ENCODE assay signal across 21 cellular contexts in genomic region chr3:103787164-103787871, GRCh38.
"Had no signal": no experiment of that assay in that cellular context is flagged by ENCODE, and none has a peak within 500 bp of the region (broad histone marks: within the 10 kb centered on the region; RNA-seq: fewer than 3 reads in every experiment).

No MANE protein-coding gene starts in this region.

- FAIRE-seq: RCC 7860 had no signal

- H3K4me3 ChIP-seq: MG63 had no signal

- H3K4me3 Mint-ChIP-seq: activated CD8-positive, alpha-beta T cell treated with anti-CD3 and anti-CD28 coated beads, Interleukin-2, amount 10 ng/mL, durations not matched to agents 7 days and 5 days; activated naive CD4-positive, alpha-beta T cell treated with anti-CD3 and anti-CD28 coated beads, Interleukin-2, amount 50 U/mL, for 24 hours; T-helper 17 cell; WTC11 had no signal

- H3K27me3 ChIP-seq: MG63 had no signal

- H3K36me3 Mint-ChIP-seq: activated naive CD4-positive, alpha-beta T cell treated with anti-CD3 and anti-CD28 coated beads, Interleukin-2, amount 50 U/mL, for 24 hours; WTC11 had no signal

- H3K27ac Mint-ChIP-seq: activated CD8-positive, alpha-beta T cell treated with anti-CD3 and anti-CD28 coated beads, Interleukin-2, amount 10 ng/mL, durations not matched to agents 7 days and 5 days; activated naive CD4-positive, alpha-beta T cell treated with anti-CD3 and anti-CD28 coated beads, Interleukin-2, amount 50 U/mL, for 24 hours; T-helper 17 cell; WTC11 had no signal

- H3K4me1 Mint-ChIP-seq: activated naive CD4-positive, alpha-beta T cell treated with anti-CD3 and anti-CD28 coated beads, Interleukin-2, amount 50 U/mL, for 24 hours; T-helper 17 cell had no signal

- H3K9me3 Mint-ChIP-seq: activated naive CD4-positive, alpha-beta T cell treated with anti-CD3 and anti-CD28 coated beads, Interleukin-2, amount 50 U/mL, for 24 hours; WTC11 had no signal

- DNase-seq: activated CD4-positive, alpha-beta T cell treated with anti-CD3 and anti-CD28 coated beads for 48 hours; activated CD4-positive, alpha-beta T cell treated with anti-CD3 and anti-CD28 coated beads, Interleukin-2, amount 50 U/mL, for 4 hours; activated CD4-positive, CD25-positive, alpha-beta regulatory T cell treated with anti-CD3 and anti-CD28 coated beads, Interleukin-2, amount 50 U/mL, for 72 hours; activated CD8-positive, alpha-beta memory T cell treated with anti-CD3 and anti-CD28 coated beads, Interleukin-2, amount 50 U/mL, for 48 hours; activated CD8-positive, alpha-beta T cell treated with anti-CD3 and anti-CD28 coated beads, Interleukin-2, amount 10 ng/mL, durations not matched to agents 7 days and 5 days; activated T-cell treated with anti-CD3 and anti-CD28 coated beads, Interleukin-2, amount 50 U/mL, for 1 hour; aorta; MG63; MV-4-11; NCI-H1092 treated with DMSO at 0.1 percent for 48 hours; NCI-H1436; NCI-H187 treated with DMSO at 0.1 percent for 48 hours; NCI-H2081 treated with DMSO at 0.1 percent for 48 hours; NCI-H446; NCI-H524; SIG-M5; T-helper 17 cell; T-helper 9 cell had no signal

- H3K36me3 ChIP-seq: MG63 had no signal

- H3K27me3 Mint-ChIP-seq: activated naive CD4-positive, alpha-beta T cell treated with anti-CD3 and anti-CD28 coated beads, Interleukin-2, amount 50 U/mL, for 24 hours; T-helper 17 cell had no signal

- H3K9me3 ChIP-seq: MG63 had no signal

- ATAC-seq: activated CD8-positive, alpha-beta T cell treated with anti-CD3 and anti-CD28 coated beads, Interleukin-2, amount 10 ng/mL, durations not matched to agents 7 days and 5 days; T-helper 17 cell; WTC11 had no signal
